Comparison of ENCODE assay signal across 24 cellular contexts in the genomic region with DNA sequence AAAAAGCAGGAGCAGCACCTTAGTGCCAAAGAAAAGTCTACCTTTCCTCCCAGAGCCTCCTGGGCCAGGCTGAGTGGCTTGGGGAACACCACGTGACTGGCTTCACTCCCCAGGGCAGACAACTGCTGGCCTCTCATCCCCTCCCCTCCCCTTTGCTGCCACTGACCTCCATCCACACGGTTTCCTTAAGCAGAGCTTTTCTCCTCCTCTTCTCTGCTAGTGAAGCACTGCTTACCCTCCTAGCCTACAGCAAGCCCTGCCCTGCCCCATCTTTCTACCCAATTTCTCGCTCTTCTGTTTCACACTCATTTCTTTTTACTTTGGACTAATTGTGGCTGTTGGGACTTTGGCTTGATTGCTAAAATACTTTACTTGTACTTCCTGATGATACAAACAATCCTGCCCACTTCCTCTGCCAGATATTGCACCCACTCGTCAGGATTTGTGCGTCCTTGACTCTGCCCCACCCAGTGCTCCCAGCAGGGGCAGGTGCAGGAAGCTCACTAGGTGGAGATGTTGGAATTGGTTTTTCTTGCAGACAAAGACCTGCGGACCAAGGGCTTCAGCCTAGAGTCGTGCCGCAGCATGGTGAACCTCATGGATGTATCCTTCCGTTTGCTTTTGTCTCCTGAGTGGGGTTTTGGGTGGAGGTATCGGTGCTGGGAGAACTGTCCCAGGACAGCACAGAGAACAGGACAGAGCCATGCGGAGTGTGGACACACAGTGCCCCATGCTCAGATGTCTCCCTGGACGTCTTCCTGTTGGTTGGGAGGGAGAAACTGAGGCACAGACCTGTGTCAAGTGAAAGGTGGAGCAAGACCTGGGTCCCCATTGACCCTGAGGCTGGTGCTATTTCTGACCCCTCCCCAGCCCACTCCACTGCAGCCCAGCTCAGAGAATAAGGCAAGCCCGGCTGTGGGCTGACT. TPM values are rescaled to one million over a fixed set of nuclear protein-coding genes. Genes with fewer than 3 reads are reported as not detected.
DNase-seq lines count a peak whose midpoint lies in the region; ATAC-seq and TF ChIP-seq lines count a peak whose summit lies in the region.
"Had no signal": no experiment of that assay in that cellular context is flagged by ENCODE, and none has a peak within 500 bp of the region (broad histone marks: within the 10 kb centered on the region; RNA-seq: fewer than 3 reads in every experiment).

No MANE protein-coding gene starts in this region.

- peak overlapping the region; percentile 9 for H3K27ac Mint-ChIP-seq in activated T-cell treated with anti-CD3 and anti-CD28 coated beads, Interleukin-2, amount 50 U/mL, for 24 hours
- H3K27ac Mint-ChIP-seq in endothelial cell (ENCODE audit: unreplicated experiment) (no peak overlapping the region), type B pancreatic cell (peak overlapping the region; percentile 29)
- H3K27ac Mint-ChIP-seq: stimulated activated naive CD8-positive, alpha-beta T cell treated with anti-CD3 and anti-CD28 coated beads, Interleukin-15, Interleukin-2, amounts not matched to agents 100 ng/mL and 50 ng/mL, for 24 hours had no signal

- TF ChIP-seq CTCF in Peyer's patch (IDR thresholded peaks at IDR 0.05) (peak in 3 of 6 experiments; percentile 15 to 37 (median 22)), endothelial cell (IDR thresholded peaks at IDR 0.05; ENCODE audit: unreplicated experiment) (no peak), type B pancreatic cell (conservative IDR thresholded peaks at IDR 0.05) (no peak)

- TF ChIP-seq POLR2A in Peyer's patch (IDR thresholded peaks at IDR 0.05): no peak

- no peak for DNase-seq in activated T-cell treated with anti-CD3 and anti-CD28 coated beads, Interleukin-2, amount 50 U/mL, for 24 hours
- DNase-seq in activated T-cell treated with anti-CD3 and anti-CD28 coated beads, Interleukin-2, amount 50 U/mL, for 48 hours: no peak
- DNase-seq in Peyer's patch (peak in 1 of 3 donors; percentile 50), endothelial cell (ENCODE audit: low spot score) (no peak), type B pancreatic cell (ENCODE audit: extremely low spot score, unreplicated experiment) (peak; percentile 56)
- no peak for DNase-seq in activated CD4-positive, CD25-positive, alpha-beta regulatory T cell (lab: John Stamatoyannopoulos, UW)
- DNase-seq: ACHN; activated naive CD4-positive, alpha-beta T cell treated with anti-CD3 and anti-CD28 coated beads, Interleukin-2, amount 50 U/mL, for 16 hours; Kasumi-1; lower lobe of right lung; naive B cell; NCI-H1436 treated with DMSO at 0.1 percent for 48 hours; NCI-H226; Right ventricle myocardium superior; T-helper 1 cell; uterus had no signal

- no peaks in the 10 kb centered on the region for H3K9me3 Mint-ChIP-seq in activated T-cell treated with anti-CD3 and anti-CD28 coated beads, Interleukin-2, amount 50 U/mL, for 24 hours
- H3K9me3 Mint-ChIP-seq in endothelial cell (ENCODE audit: unreplicated experiment) (no peaks in the 10 kb centered on the region), type B pancreatic cell (no peaks in the 10 kb centered on the region)
- H3K9me3 Mint-ChIP-seq: naive B cell; stimulated activated naive CD8-positive, alpha-beta T cell treated with anti-CD3 and anti-CD28 coated beads, Interleukin-15, Interleukin-2, amounts not matched to agents 100 ng/mL and 50 ng/mL, for 24 hours had no signal

- no peaks in the 10 kb centered on the region for H3K27me3 ChIP-seq in Peyer's patch
- H3K27me3 ChIP-seq: body of pancreas, dorsolateral prefrontal cortex, esophagus muscularis mucosa, uterus had no signal

- peak overlapping the region in 3 of 4 donors; percentile 38 to 72 (median 43) for H3K27ac ChIP-seq in Peyer's patch
- H3K27ac ChIP-seq: body of pancreas, dorsolateral prefrontal cortex, esophagus muscularis mucosa, lower lobe of right lung, uterus had no signal

- peaks cover 66% of the 10 kb centered on the region for H3K36me3 Mint-ChIP-seq in activated T-cell treated with anti-CD3 and anti-CD28 coated beads, Interleukin-2, amount 50 U/mL, for 24 hours (ENCODE audit: low read depth)
- H3K36me3 Mint-ChIP-seq in endothelial cell (ENCODE audit: low read depth, unreplicated experiment): peaks cover 26% of the 10 kb centered on the region
- H3K36me3 Mint-ChIP-seq in type B pancreatic cell: peaks cover 8% of the 10 kb centered on the region

- H3K4me1 Mint-ChIP-seq in activated T-cell treated with anti-CD3 and anti-CD28 coated beads, Interleukin-2, amount 50 U/mL, for 24 hours (ENCODE audit: low read depth): peaks cover 10% of the 10 kb centered on the region
- peaks cover 13% of the 10 kb centered on the region for H3K4me1 Mint-ChIP-seq in endothelial cell (ENCODE audit: unreplicated experiment)
- peaks cover 3% of the 10 kb centered on the region for H3K4me1 Mint-ChIP-seq in type B pancreatic cell (ENCODE audit: unreplicated experiment)

- H3K4me3 Mint-ChIP-seq in activated T-cell treated with anti-CD3 and anti-CD28 coated beads, Interleukin-2, amount 50 U/mL, for 24 hours: no peak overlapping the region
- H3K4me3 Mint-ChIP-seq in endothelial cell (ENCODE audit: unreplicated experiment): peak overlapping the region; percentile 5
- H3K4me3 Mint-ChIP-seq in type B pancreatic cell: no peak overlapping the region
- H3K4me3 Mint-ChIP-seq: stimulated activated naive CD8-positive, alpha-beta T cell treated with anti-CD3 and anti-CD28 coated beads, Interleukin-15, Interleukin-2, amounts not matched to agents 100 ng/mL and 50 ng/mL, for 24 hours had no signal

- peaks cover 0 to 79% (median 0%) of the 10 kb centered on the region in 3 donors for H3K36me3 ChIP-seq in Peyer's patch
- H3K36me3 ChIP-seq: uterus had no signal

- no peaks in the 10 kb centered on the region for H3K27me3 Mint-ChIP-seq in activated T-cell treated with anti-CD3 and anti-CD28 coated beads, Interleukin-2, amount 50 U/mL, for 24 hours
- H3K27me3 Mint-ChIP-seq in endothelial cell (ENCODE audit: unreplicated experiment) (peaks cover 8% of the 10 kb centered on the region), type B pancreatic cell (no peaks in the 10 kb centered on the region)
- H3K27me3 Mint-ChIP-seq: naive B cell; stimulated activated naive CD8-positive, alpha-beta T cell treated with anti-CD3 and anti-CD28 coated beads, Interleukin-15, Interleukin-2, amounts not matched to agents 100 ng/mL and 50 ng/mL, for 24 hours had no signal

- H3K9me3 ChIP-seq in Peyer's patch: no peaks in the 10 kb centered on the region
- H3K9me3 ChIP-seq: body of pancreas, esophagus muscularis mucosa, lower lobe of right lung, uterus had no signal

- no peak for ATAC-seq in GM21529 (IDR thresholded peaks at IDR 0.05; ENCODE audit: unreplicated experiment)
- ATAC-seq in HG03196 (IDR thresholded peaks at IDR 0.05; ENCODE audit: unreplicated experiment): no peak
- ATAC-seq: body of pancreas had no signal

- H3K4me1 ChIP-seq in Peyer's patch: peaks cover 0 to 40% (median 5%) of the 10 kb centered on the region in 4 donors
- H3K4me1 ChIP-seq: uterus had no signal

- H3K4me3 ChIP-seq in Peyer's patch: no peak overlapping the region
- H3K4me3 ChIP-seq: body of pancreas, dorsolateral prefrontal cortex, esophagus muscularis mucosa, lower lobe of right lung, uterus had no signal

RNA-seq across cellular contexts. Expression of a gene that starts 27.3 kb away (rescaled TPM):
- total RNA-seq in Peyer's patch (100 to 1,000 TPM; 320 to 598 (median 559) TPM), endothelial cell (ENCODE audit: unreplicated experiment) (148 TPM), type B pancreatic cell (ENCODE audit: low replicate concordance) (225 and 505 TPM in 2 replicates)

RNA-seq across cellular contexts. Expression of a gene that starts 39.0 kb away (rescaled TPM):
- not detected for total RNA-seq in Peyer's patch
- total RNA-seq in endothelial cell (ENCODE audit: unreplicated experiment): not detected
- total RNA-seq in type B pancreatic cell (ENCODE audit: low replicate concordance): not detected in 2 replicates
- total RNA-seq: body of pancreas, dorsolateral prefrontal cortex, esophagus muscularis mucosa, glomerular endothelial cell, lower lobe of right lung, pulmonary artery endothelial cell, Right ventricle myocardium superior, uterus had no signal

RNA-seq across cellular contexts. Expression of a gene that starts 52.7 kb away (rescaled TPM):
- total RNA-seq in Peyer's patch: 10 to 100 TPM in 2 of 4 donors, 1 to 10 TPM in 2; 6.8 to 25.6 (median 13.1) TPM
- 17.9 TPM for total RNA-seq in endothelial cell (ENCODE audit: unreplicated experiment)
- 18.4 and 32.4 TPM in 2 replicates for total RNA-seq in type B pancreatic cell (ENCODE audit: low replicate concordance)
